ENCODE assay signal across 1 cellular context in the genomic region with DNA sequence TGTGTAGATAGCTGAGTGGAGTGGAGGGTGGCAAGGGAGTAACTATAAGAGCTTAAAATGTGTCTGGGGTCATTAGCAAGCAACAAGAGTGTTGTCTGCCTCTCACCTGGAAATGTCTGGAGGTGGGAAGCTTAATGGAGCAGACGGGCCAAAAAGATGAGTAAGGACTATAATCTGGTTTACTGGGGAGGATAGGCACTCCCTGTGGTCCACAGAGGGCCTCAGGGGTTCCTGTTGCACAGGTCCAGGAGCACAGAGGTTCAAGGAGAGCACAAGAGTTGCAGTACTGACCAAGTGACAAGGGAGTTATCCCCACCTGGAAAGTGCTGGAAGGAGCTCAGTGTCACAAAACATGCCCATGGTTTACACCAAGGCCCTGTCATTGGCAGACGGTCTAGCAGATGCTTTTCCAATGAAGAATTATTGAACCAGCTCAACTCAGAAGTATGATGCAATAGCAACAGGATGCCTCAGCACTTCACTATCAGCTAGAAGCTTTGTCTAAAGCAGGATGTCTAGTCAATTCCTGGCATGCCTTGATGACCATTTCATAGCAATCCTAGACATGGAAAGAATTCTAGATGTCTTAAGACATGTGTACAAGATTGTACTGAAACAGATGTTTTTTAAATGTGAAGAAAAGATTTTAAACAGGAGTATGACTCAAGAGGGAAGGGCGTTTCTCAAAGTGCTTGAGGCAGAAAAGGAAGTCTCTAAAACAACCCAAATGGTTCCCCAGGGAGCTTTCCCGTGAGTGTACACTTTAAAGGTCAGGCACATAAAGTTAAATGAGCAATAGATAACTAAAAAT.
A peak's percentile ranks its signal among the peaks of the same experiment; 100 is the strongest.
TF ChIP-seq lines count a peak whose summit lies in the region.

No MANE protein-coding gene starts in this region.

TF ChIP-seq in SK-N-SH, 30 proteins besides CTCF, POLR2A, EP300 and RAD21 (continued from another document):
- TF ChIP-seq RCOR1 (IDR thresholded peaks at IDR 0.05; ENCODE audit: low read length) (no peak), TAF1 (IDR thresholded peaks at IDR 0.05; ENCODE audit: borderline replicate concordance, low read depth, low read length) (no peak), ELF1 (IDR thresholded peaks at IDR 0.05) (peak; percentile 41; the same call in 1 of the 2 replicates), JUND (IDR thresholded peaks at IDR 0.05) (peak; percentile 71), NFIC (IDR thresholded peaks at IDR 0.05; ENCODE audit: borderline replicate concordance) (peak; percentile 74), RXRA (IDR thresholded peaks at IDR 0.05; ENCODE audit: borderline replicate concordance, low read depth) (peak; percentile 44; the same call in 1 of the 2 replicates), YY1 (IDR thresholded peaks at IDR 0.05; ENCODE audit: low read depth) (no peak), TCF12 (IDR thresholded peaks at IDR 0.05) (peak; percentile 96), FOXM1 (IDR thresholded peaks at IDR 0.05; ENCODE audit: low read depth) (peak; percentile 37; the same call in 1 of the 2 replicates), FOSL2 (IDR thresholded peaks at IDR 0.05; ENCODE audit: borderline replicate concordance, low read depth) (peak; percentile 86), MEF2A (IDR thresholded peaks at IDR 0.05; ENCODE audit: borderline replicate concordance, low read depth) (peak; percentile 63; the same call in 1 of the 2 replicates), MXI1 (IDR thresholded peaks at IDR 0.05; ENCODE audit: low read depth, low read length) (no peak), FOXJ3 (CRISPR knock-in tag; IDR thresholded peaks at IDR 0.05) (no peak), CHD2 (IDR thresholded peaks at IDR 0.05; ENCODE audit: low read length, partially characterized antibody) (no peak), SIN3A (IDR thresholded peaks at IDR 0.05; ENCODE audit: borderline replicate concordance, low read depth, low read length) (no peak), NRF1 (IDR thresholded peaks at IDR 0.05; ENCODE audit: low read depth, low read length) (no peak)
- TF ChIP-seq, protein P1, sequence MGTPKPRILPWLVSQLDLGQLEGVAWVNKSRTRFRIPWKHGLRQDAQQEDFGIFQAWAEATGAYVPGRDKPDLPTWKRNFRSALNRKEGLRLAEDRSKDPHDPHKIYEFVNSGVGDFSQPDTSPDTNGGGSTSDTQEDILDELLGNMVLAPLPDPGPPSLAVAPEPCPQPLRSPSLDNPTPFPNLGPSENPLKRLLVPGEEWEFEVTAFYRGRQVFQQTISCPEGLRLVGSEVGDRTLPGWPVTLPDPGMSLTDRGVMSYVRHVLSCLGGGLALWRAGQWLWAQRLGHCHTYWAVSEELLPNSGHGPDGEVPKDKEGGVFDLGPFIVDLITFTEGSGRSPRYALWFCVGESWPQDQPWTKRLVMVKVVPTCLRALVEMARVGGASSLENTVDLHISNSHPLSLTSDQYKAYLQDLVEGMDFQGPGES (IDR thresholded peaks at IDR 0.05; ENCODE audit: low read depth, low read length): no peak
- TF ChIP-seq, protein P2, sequence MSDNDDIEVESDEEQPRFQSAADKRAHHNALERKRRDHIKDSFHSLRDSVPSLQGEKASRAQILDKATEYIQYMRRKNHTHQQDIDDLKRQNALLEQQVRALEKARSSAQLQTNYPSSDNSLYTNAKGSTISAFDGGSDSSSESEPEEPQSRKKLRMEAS (IDR thresholded peaks at IDR 0.05; ENCODE audit: low read depth): peak; percentile 60; the same call in 1 of the 2 replicates
- TF ChIP-seq, protein P3, sequence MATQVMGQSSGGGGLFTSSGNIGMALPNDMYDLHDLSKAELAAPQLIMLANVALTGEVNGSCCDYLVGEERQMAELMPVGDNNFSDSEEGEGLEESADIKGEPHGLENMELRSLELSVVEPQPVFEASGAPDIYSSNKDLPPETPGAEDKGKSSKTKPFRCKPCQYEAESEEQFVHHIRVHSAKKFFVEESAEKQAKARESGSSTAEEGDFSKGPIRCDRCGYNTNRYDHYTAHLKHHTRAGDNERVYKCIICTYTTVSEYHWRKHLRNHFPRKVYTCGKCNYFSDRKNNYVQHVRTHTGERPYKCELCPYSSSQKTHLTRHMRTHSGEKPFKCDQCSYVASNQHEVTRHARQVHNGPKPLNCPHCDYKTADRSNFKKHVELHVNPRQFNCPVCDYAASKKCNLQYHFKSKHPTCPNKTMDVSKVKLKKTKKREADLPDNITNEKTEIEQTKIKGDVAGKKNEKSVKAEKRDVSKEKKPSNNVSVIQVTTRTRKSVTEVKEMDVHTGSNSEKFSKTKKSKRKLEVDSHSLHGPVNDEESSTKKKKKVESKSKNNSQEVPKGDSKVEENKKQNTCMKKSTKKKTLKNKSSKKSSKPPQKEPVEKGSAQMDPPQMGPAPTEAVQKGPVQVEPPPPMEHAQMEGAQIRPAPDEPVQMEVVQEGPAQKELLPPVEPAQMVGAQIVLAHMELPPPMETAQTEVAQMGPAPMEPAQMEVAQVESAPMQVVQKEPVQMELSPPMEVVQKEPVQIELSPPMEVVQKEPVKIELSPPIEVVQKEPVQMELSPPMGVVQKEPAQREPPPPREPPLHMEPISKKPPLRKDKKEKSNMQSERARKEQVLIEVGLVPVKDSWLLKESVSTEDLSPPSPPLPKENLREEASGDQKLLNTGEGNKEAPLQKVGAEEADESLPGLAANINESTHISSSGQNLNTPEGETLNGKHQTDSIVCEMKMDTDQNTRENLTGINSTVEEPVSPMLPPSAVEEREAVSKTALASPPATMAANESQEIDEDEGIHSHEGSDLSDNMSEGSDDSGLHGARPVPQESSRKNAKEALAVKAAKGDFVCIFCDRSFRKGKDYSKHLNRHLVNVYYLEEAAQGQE (IDR thresholded peaks at IDR 0.05; ENCODE audit: low read depth, low read length): no peak
- TF ChIP-seq, protein P4, sequence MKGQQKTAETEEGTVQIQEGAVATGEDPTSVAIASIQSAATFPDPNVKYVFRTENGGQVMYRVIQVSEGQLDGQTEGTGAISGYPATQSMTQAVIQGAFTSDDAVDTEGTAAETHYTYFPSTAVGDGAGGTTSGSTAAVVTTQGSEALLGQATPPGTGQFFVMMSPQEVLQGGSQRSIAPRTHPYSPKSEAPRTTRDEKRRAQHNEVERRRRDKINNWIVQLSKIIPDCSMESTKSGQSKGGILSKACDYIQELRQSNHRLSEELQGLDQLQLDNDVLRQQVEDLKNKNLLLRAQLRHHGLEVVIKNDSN (IDR thresholded peaks at IDR 0.05; ENCODE audit: borderline replicate concordance, low read depth): no peak
- TF ChIP-seq, protein P5, sequence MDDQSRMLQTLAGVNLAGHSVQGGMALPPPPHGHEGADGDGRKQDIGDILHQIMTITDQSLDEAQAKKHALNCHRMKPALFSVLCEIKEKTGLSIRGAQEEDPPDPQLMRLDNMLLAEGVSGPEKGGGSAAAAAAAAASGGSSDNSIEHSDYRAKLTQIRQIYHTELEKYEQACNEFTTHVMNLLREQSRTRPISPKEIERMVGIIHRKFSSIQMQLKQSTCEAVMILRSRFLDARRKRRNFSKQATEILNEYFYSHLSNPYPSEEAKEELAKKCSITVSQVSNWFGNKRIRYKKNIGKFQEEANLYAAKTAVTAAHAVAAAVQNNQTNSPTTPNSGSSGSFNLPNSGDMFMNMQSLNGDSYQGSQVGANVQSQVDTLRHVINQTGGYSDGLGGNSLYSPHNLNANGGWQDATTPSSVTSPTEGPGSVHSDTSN (IDR thresholded peaks at IDR 0.05): peak; percentile 88
